8 cellular contexts compared by ENCODE assay signal in genomic region chr1:45326627-45327591, GRCh38. TPM values are rescaled to one million over a fixed set of nuclear protein-coding genes. Genes with fewer than 3 reads are reported as not detected.
DNase-seq lines count a peak whose midpoint lies in the region; ATAC-seq, FAIRE-seq and TF ChIP-seq lines count a peak whose summit lies in the region.

Gene HPDL, plus strand, starts transcription at chr1:45326895. Its CDS starts 254 bp downstream, at chr1:45327149.

- ATAC-seq in thoracic aorta (ENCODE audit: insufficient number of reproducible peaks, low FRiP score, low read depth), result no peak

- DNase-seq in D721Med (ENCODE audit: insufficient read length, low spot score) (peak; percentile 89), HFF-Myc (ENCODE audit: extremely low read depth, low read depth) (peak; percentile 56), OCI-M2 (lab: John Stamatoyannopoulos, UW; ENCODE audit: unreplicated experiment) (peak; percentile 36), activated gamma-delta T cell treated with Interleukin-2 at 50 U/mL for 16 hours (peak; percentile 52), germinal center (ENCODE audit: low spot score) (peak; percentile 77), nucleus accumbens (lab: John Stamatoyannopoulos, UW) (peak in 54 of 56 donors; percentile 29 to 88 (median 72)), thoracic aorta (ENCODE audit: low spot score) (no peak), KBM-7 (no peak)

- no peak for FAIRE-seq in D721Med (lab: Jason Lieb, UNC)

- H3K27me3 ChIP-seq in thoracic aorta (replicated peaks; ENCODE audit: insufficient read depth), result no peaks in the 10 kb centered on the region

- in situ Hi-C loops in KBM-7 (cut with MboI; ENCODE audit: low pct_unique_long_range_greater_than_20kb, low sequenced_read_pairs), result no loop called here

- H3K4me3 ChIP-seq in HFF-Myc (replicated peaks; ENCODE audit: low read depth, low read length) (peak within 1 kb of the TSS; percentile 79), thoracic aorta (peak within 1 kb of the TSS; percentile 78)

- no peaks in the 10 kb centered on the region for H3K9me3 ChIP-seq in thoracic aorta

- H3K4me1 ChIP-seq in thoracic aorta (ENCODE audit: control insufficient read depth in 1 of 2, low read depth in 2 of 2), result peaks cover 3 to 9% of the 10 kb centered on the region in 2 donors

- H3K36me3 ChIP-seq in thoracic aorta, result peaks cover 17% of the 10 kb centered on the region

- TF ChIP-seq CTCF in D721Med (IDR thresholded peaks at IDR 0.05; ENCODE audit: insufficient read depth, missing control alignments) (peak; percentile 5), HFF-Myc (IDR thresholded peaks at IDR 0.05; ENCODE audit: low read depth, low read length, missing control alignments) (no peak), thoracic aorta (IDR thresholded peaks at IDR 0.05) (no peak)

- H3K27ac ChIP-seq in thoracic aorta, result no peak within 1 kb of the TSS

RNA-seq across cellular contexts. Expression of gene HPDL, which starts in this region (rescaled TPM):
- not detected for total RNA-seq in thoracic aorta

Comparison
In these comparisons a context has a peak if more than half of its experiments do, and no peak if none do; other contexts are left out.
1. DNase-seq: peak in D721Med (single experiment), HFF-Myc (single experiment), OCI-M2 (single experiment), activated gamma-delta T cell treated with Interleukin-2 at 50 U/mL for 16 hours (single experiment), germinal center (single experiment) and nucleus accumbens (54 of 56); none in thoracic aorta (single experiment) and KBM-7 (single experiment).